In genomic region chr11:102420547-102420946, GRCh38 we compare ENCODE assay signal across 7 cellular contexts. TPM values are rescaled to one million over a fixed set of nuclear protein-coding genes. Genes with fewer than 3 reads are reported as not detected.
DNase-seq lines count a peak whose midpoint lies in the region; ATAC-seq and TF ChIP-seq lines count a peak whose summit lies in the region.

No MANE protein-coding gene starts in this region.

- no peak for TF ChIP-seq CTCF in endodermal cell (conservative IDR thresholded peaks at IDR 0.05)
- TF ChIP-seq CTCF in BE2C (IDR thresholded peaks at IDR 0.05; ENCODE audit: low read depth, low read length) = no peak
- no peak for TF ChIP-seq CTCF in psoas muscle (IDR thresholded peaks at IDR 0.05)

- peaks cover 28% of the 10 kb centered on the region for H3K9me3 Mint-ChIP-seq in endodermal cell

- H3K36me3 ChIP-seq in endodermal cell (ENCODE audit: control insufficient read depth, insufficient read depth, low read length) = peaks cover 39% of the 10 kb centered on the region
- H3K36me3 ChIP-seq in BE2C = peaks cover 6% of the 10 kb centered on the region
- H3K36me3 ChIP-seq in psoas muscle (ENCODE audit: insufficient read depth in 1 of 2, low read depth in 1 of 2) = no peaks in the 10 kb centered on the region

- H3K27me3 Mint-ChIP-seq in endodermal cell (ENCODE audit: insufficient read depth) = no peaks in the 10 kb centered on the region

- no peak overlapping the region for H3K9ac ChIP-seq in endodermal cell (ENCODE audit: extremely low read depth, low read length, poor library complexity, severe bottlenecking)

- 95% methylated on average over 2 of the region's 2 CpGs; no CpG with 5 or more reads in 1 of the 2 experiments for WGBS in endodermal cell (ENCODE audit: insufficient coverage in 1 of 2, insufficient read length in 1 of 2), 2 experiments
- 50 to 59% (median 54%) methylated on average over 2 of the region's 2 CpGs for WGBS in psoas muscle, 3 donors

- intact Hi-C loops in psoas muscle (cut with DNase I) = no loop called here

- ATAC-seq in GM18517 (IDR thresholded peaks at IDR 0.05; ENCODE audit: unreplicated experiment) = peak; percentile 87
- ATAC-seq in GM21381 (IDR thresholded peaks at IDR 0.05; ENCODE audit: unreplicated experiment) = peak; percentile 83
- peak; percentile 93 for ATAC-seq in HG03354 (IDR thresholded peaks at IDR 0.05; ENCODE audit: poor library complexity, severe bottlenecking, unreplicated experiment)
- ATAC-seq in psoas muscle = no peak

- H3K4me1 ChIP-seq in endodermal cell (ENCODE audit: control insufficient read depth, insufficient read depth, low read length) (no peaks in the 10 kb centered on the region), BE2C (no peaks in the 10 kb centered on the region), psoas muscle (peaks cover 5% of the 10 kb centered on the region)

- H3K27me3 ChIP-seq in endodermal cell (ENCODE audit: control insufficient read depth, insufficient read depth, low read length, poor library complexity, severe bottlenecking) = no peaks in the 10 kb centered on the region
- H3K27me3 ChIP-seq in BE2C = no peaks in the 10 kb centered on the region
- H3K27me3 ChIP-seq in psoas muscle (ENCODE audit: insufficient read depth in 3 of 3, low read length in 2 of 3) = no peaks in the 10 kb centered on the region

- no peak overlapping the region for H3K4me3 Mint-ChIP-seq in endodermal cell

- no peak overlapping the region for H3K4me3 ChIP-seq in endodermal cell (ENCODE audit: low read length)
- H3K4me3 ChIP-seq in BE2C (ENCODE audit: low read depth, low read length) = no peak overlapping the region
- H3K4me3 ChIP-seq in psoas muscle = no peak overlapping the region

- peak overlapping the region; percentile 87 for H3K27ac ChIP-seq in endodermal cell (ENCODE audit: low read depth, low read length)
- H3K27ac ChIP-seq in psoas muscle = no peak overlapping the region

- DNase-seq in endodermal cell (no peak), NCI-H1436 (lab: John Stamatoyannopoulos, UW) (no peak), BE2C (no peak), psoas muscle (no peak)

- no peak overlapping the region for H3K27ac Mint-ChIP-seq in endodermal cell

- H3K9me3 ChIP-seq in endodermal cell (ENCODE audit: control insufficient read depth, low read length) (peaks cover 31% of the 10 kb centered on the region), BE2C (no peaks in the 10 kb centered on the region), psoas muscle (no peaks in the 10 kb centered on the region)

- H3K36me3 Mint-ChIP-seq in endodermal cell (ENCODE audit: low read depth) = peaks cover 57% of the 10 kb centered on the region

- H3K4me1 Mint-ChIP-seq in endodermal cell = no peaks in the 10 kb centered on the region

RNA-seq across cellular contexts. Expression of gene TMEM123, which starts 32.0 kb away (rescaled TPM):
- total RNA-seq in endodermal cell (100 to 1,000 TPM; 216 to 256 TPM), psoas muscle (10 to 100 TPM; 16.9 to 42.6 (median 34.3) TPM)
- polyA plus RNA-seq in endodermal cell (2013, experiment 1 of 2) = 193 TPM
- polyA plus RNA-seq in endodermal cell (2013, experiment 2 of 2) = 178 TPM
- polyA plus RNA-seq in BE2C (2012; ENCODE audit: insufficient read depth, insufficient read length, low read depth) = 61.7 TPM
- 10 to 100 TPM; 10.8 to 13.1 (median 12.6) TPM for polyA plus RNA-seq in psoas muscle

Comparison
In these comparisons a context has a peak if more than half of its experiments do, and no peak if none do; other contexts are left out.
1. ATAC-seq: peak in GM18517 (single experiment), GM21381 (single experiment) and HG03354 (single experiment); none in psoas muscle (0 of 4).
2. RNA of gene TMEM123, which starts 32.0 kb away (total RNA-seq): 216 to 256 TPM in endodermal cell; 16.9 to 42.6 TPM in psoas muscle; every median in the first group is over 4 times any median in the second.